23 cellular contexts compared by ENCODE assay signal in the genomic region with DNA sequence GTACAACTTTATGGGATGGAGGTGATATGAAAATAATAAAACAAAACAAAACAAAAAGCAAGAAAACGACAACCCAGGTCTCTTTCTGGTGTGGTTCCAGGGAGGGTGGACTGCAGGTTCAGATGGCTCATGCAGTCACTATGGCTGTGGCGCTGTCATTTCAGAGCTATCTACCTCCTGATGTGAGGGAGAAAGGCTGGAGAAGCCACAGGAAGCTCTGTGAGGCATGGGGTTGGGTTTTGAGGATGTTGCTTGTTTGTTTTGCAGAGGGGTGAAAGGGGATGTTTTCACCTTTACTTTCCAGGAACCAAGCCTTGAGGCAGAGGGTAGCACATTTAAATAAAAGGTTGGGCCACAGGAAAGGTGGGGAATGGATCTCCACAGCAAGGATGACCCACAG. TPM values are rescaled to one million over a fixed set of nuclear protein-coding genes. Genes with fewer than 3 reads are reported as not detected.
A peak's percentile ranks its signal among the peaks of the same experiment; 100 is the strongest.
DNase-seq lines count a peak whose midpoint lies in the region; ATAC-seq and TF ChIP-seq lines count a peak whose summit lies in the region.
"Had no signal": no experiment of that assay in that cellular context is flagged by ENCODE, and none has a peak within 500 bp of the region (broad histone marks: within the 10 kb centered on the region; RNA-seq: fewer than 3 reads in every experiment).

No MANE protein-coding gene starts in this region.

- H3K27ac ChIP-seq in SU-DHL-6 (ENCODE audit: low read depth, low read length) (peak overlapping the region; percentile 5; the same call in 1 of the 2 replicates), gastroesophageal sphincter (peak overlapping the region; percentile 51 to 77 (median 66))
- H3K27ac ChIP-seq: C4-2B, vagina had no signal

- peaks cover 65% of the 10 kb centered on the region for H3K36me3 Mint-ChIP-seq in activated CD8-positive, alpha-beta memory T cell treated with anti-CD3 and anti-CD28 coated beads, Interleukin-2, amount 10 ng/mL, durations not matched to agents 7 days and 5 days
- H3K36me3 Mint-ChIP-seq in stimulated activated naive B cell treated with anti-CD40 and anti-IgM and Interleukin-4, amounts not matched to agents 10 μg/mL and 1 μg/mL and 100 μg/mL, for 72 hours = peaks cover 25 to 51% of the 10 kb centered on the region in 2 donors

- no peak for DNase-seq in activated CD8-positive, alpha-beta memory T cell treated with anti-CD3 and anti-CD28 coated beads, Interleukin-2, amount 10 ng/mL, durations not matched to agents 7 days and 5 days
- no peak for DNase-seq in activated CD8-positive, alpha-beta memory T cell treated with anti-CD3 and anti-CD28 coated beads, Interleukin-2, amount 50 U/mL, for 4 hours
- no peak for DNase-seq in stimulated activated naive B cell treated with anti-CD40 and anti-IgM and Interleukin-4, amounts not matched to agents 10 μg/mL and 1 μg/mL and 100 μg/mL, for 72 hours
- DNase-seq in AG08395 (ENCODE audit: low spot score) (no peak), NCI-H1694 treated with DMSO at 0.1 percent for 48 hours (lab: John Stamatoyannopoulos, UW) (no peak)
- DNase-seq: activated CD4-positive, alpha-beta T cell treated with anti-CD3 and anti-CD28 coated beads for 36 hours; hypothalamus; kidney; NCI-H1436 treated with DMSO at 0.1 percent for 48 hours; NCI-H2171 treated with DMSO at 0.1 percent for 48 hours; NCI-H774; stimulated activated CD4-positive, alpha-beta T cell treated with anti-CD3 and anti-CD28 coated beads, Interleukin-2, amount 100 ng/mL, for 48 hours had no signal

- H3K27me3 ChIP-seq in SU-DHL-6 (ENCODE audit: low read length) = no peaks in the 10 kb centered on the region
- no peaks in the 10 kb centered on the region for H3K27me3 ChIP-seq in gastroesophageal sphincter
- H3K27me3 ChIP-seq: brain microvascular endothelial cell, vagina had no signal

- no peaks in the 10 kb centered on the region for H4K20me1 ChIP-seq in SU-DHL-6 (ENCODE audit: low read depth, low read length)

- no peak for TF ChIP-seq POLR2A in gastroesophageal sphincter (IDR thresholded peaks at IDR 0.05)

- H3K9me2 ChIP-seq in SU-DHL-6 (replicated peaks; ENCODE audit: insufficient read depth, low read length) = no peaks in the 10 kb centered on the region

- no peak for TF ChIP-seq EP300 in gastroesophageal sphincter (IDR thresholded peaks at IDR 0.05)

- no peaks in the 10 kb centered on the region for H3K79me2 ChIP-seq in SU-DHL-6 (ENCODE audit: insufficient read depth, low read length)

- H3K9me3 ChIP-seq in SU-DHL-6 (ENCODE audit: insufficient read depth, low read length) (no peaks in the 10 kb centered on the region), gastroesophageal sphincter (no peaks in the 10 kb centered on the region)
- H3K9me3 ChIP-seq: A549, vagina had no signal

- no peaks in the 10 kb centered on the region for H3K9me3 Mint-ChIP-seq in activated CD8-positive, alpha-beta memory T cell treated with anti-CD3 and anti-CD28 coated beads, Interleukin-2, amount 10 ng/mL, durations not matched to agents 7 days and 5 days (ENCODE audit: low read depth)
- H3K9me3 Mint-ChIP-seq in stimulated activated naive B cell treated with anti-CD40 and anti-IgM and Interleukin-4, amounts not matched to agents 10 μg/mL and 1 μg/mL and 100 μg/mL, for 72 hours = peaks cover 2 to 4% of the 10 kb centered on the region in 2 donors
- H3K9me3 Mint-ChIP-seq: dendritic cell treated with granulocyte-macrophage colony-stimulating factor and Interleukin-4, amounts not matched to agents 40 ng/mL and 50 ng/mL, for 4 days had no signal

- H3K4me3 ChIP-seq in SU-DHL-6 (ENCODE audit: insufficient read depth, low read length, poor library complexity, severe bottlenecking) (no peak overlapping the region), gastroesophageal sphincter (no peak overlapping the region)
- H3K4me3 ChIP-seq: A549, vagina had no signal

- no peak overlapping the region for H3K4me3 Mint-ChIP-seq in activated CD8-positive, alpha-beta memory T cell treated with anti-CD3 and anti-CD28 coated beads, Interleukin-2, amount 10 ng/mL, durations not matched to agents 7 days and 5 days
- no peak overlapping the region for H3K4me3 Mint-ChIP-seq in stimulated activated naive B cell treated with anti-CD40 and anti-IgM and Interleukin-4, amounts not matched to agents 10 μg/mL and 1 μg/mL and 100 μg/mL, for 72 hours
- H3K4me3 Mint-ChIP-seq: activated CD4-positive, alpha-beta T cell treated with anti-CD3 and anti-CD28 coated beads for 36 hours; dendritic cell treated with granulocyte-macrophage colony-stimulating factor and Interleukin-4, amounts not matched to agents 40 ng/mL and 50 ng/mL, for 4 days had no signal

- H3K36me3 ChIP-seq in SU-DHL-6 (ENCODE audit: low read length) (peaks cover 4% of the 10 kb centered on the region; the same call in 1 of the 2 replicates), gastroesophageal sphincter (peaks cover 0 to 57% of the 10 kb centered on the region in 2 donors)
- H3K36me3 ChIP-seq: vagina had no signal

- H2AFZ ChIP-seq in SU-DHL-6 (ENCODE audit: low read depth, low read length, severe bottlenecking) = no peak overlapping the region

- CTCF ChIA-PET in activated CD8-positive, alpha-beta memory T cell treated with anti-CD3 and anti-CD28 coated beads, Interleukin-2, amount 10 ng/mL, durations not matched to agents 7 days and 5 days (lab: Charles Lee) = interaction anchor here (0.9 to 2.6 kb wide), 5 partner anchors 10 to 265 kb away, joined by 3 to 8 read pairs (median 4); partner anchors contain the start of gene LSM11

- H3K27ac Mint-ChIP-seq in activated CD8-positive, alpha-beta memory T cell treated with anti-CD3 and anti-CD28 coated beads, Interleukin-2, amount 10 ng/mL, durations not matched to agents 7 days and 5 days = peak overlapping the region; percentile 58
- H3K27ac Mint-ChIP-seq in stimulated activated naive B cell treated with anti-CD40 and anti-IgM and Interleukin-4, amounts not matched to agents 10 μg/mL and 1 μg/mL and 100 μg/mL, for 72 hours = peak overlapping the region; percentile 97
- H3K27ac Mint-ChIP-seq: dendritic cell treated with granulocyte-macrophage colony-stimulating factor and Interleukin-4, amounts not matched to agents 40 ng/mL and 50 ng/mL, for 4 days; progenitor cell of endocrine pancreas had no signal

- no peak overlapping the region for H3K9ac ChIP-seq in SU-DHL-6 (ENCODE audit: low read length)

- TF ChIP-seq CTCF in SU-DHL-6 (IDR thresholded peaks at IDR 0.05; ENCODE audit: insufficient read depth, low read length, poor library complexity, severe bottlenecking) (no peak), gastroesophageal sphincter (IDR thresholded peaks at IDR 0.05) (no peak)

- ATAC-seq in activated CD8-positive, alpha-beta memory T cell treated with anti-CD3 and anti-CD28 coated beads, Interleukin-2, amount 10 ng/mL, durations not matched to agents 7 days and 5 days = no peak
- ATAC-seq in gastroesophageal sphincter = no peak
- ATAC-seq in stimulated activated naive B cell treated with anti-CD40 and anti-IgM and Interleukin-4, amounts not matched to agents 10 μg/mL and 1 μg/mL and 100 μg/mL, for 72 hours (replicated peaks) = no peak
- no peak for ATAC-seq in HG03159 (IDR thresholded peaks at IDR 0.05; ENCODE audit: unreplicated experiment)
- ATAC-seq: activated CD4-positive, alpha-beta T cell treated with anti-CD3 and anti-CD28 coated beads for 36 hours; HCT116 had no signal

- no peak overlapping the region for H3K4me2 ChIP-seq in SU-DHL-6 (ENCODE audit: low read depth, low read length, poor library complexity, severe bottlenecking)
- H3K4me2 ChIP-seq: A549 had no signal

- H3F3A ChIP-seq in SU-DHL-6 (ENCODE audit: insufficient read depth) = no peaks in the 10 kb centered on the region

- peaks cover 0 to 51% (median 5%) of the 10 kb centered on the region in 3 donors for H3K4me1 ChIP-seq in gastroesophageal sphincter
- H3K4me1 ChIP-seq: vagina had no signal

- WGBS in gastroesophageal sphincter (ENCODE audit: low coverage in 1 of 2), 2 donors = 85 to 100% methylated on average over 1 to 2 of the region's 2 CpGs

- H3K27me3 Mint-ChIP-seq in activated CD8-positive, alpha-beta memory T cell treated with anti-CD3 and anti-CD28 coated beads, Interleukin-2, amount 10 ng/mL, durations not matched to agents 7 days and 5 days = no peaks in the 10 kb centered on the region
- H3K27me3 Mint-ChIP-seq in stimulated activated naive B cell treated with anti-CD40 and anti-IgM and Interleukin-4, amounts not matched to agents 10 μg/mL and 1 μg/mL and 100 μg/mL, for 72 hours = no peaks in the 10 kb centered on the region
- H3K27me3 Mint-ChIP-seq: activated CD4-positive, alpha-beta T cell treated with anti-CD3 and anti-CD28 coated beads for 36 hours; dendritic cell treated with granulocyte-macrophage colony-stimulating factor and Interleukin-4, amounts not matched to agents 40 ng/mL and 50 ng/mL, for 4 days; progenitor cell of endocrine pancreas had no signal

- H3K4me1 Mint-ChIP-seq in activated CD8-positive, alpha-beta memory T cell treated with anti-CD3 and anti-CD28 coated beads, Interleukin-2, amount 10 ng/mL, durations not matched to agents 7 days and 5 days = peaks cover 41% of the 10 kb centered on the region
- H3K4me1 Mint-ChIP-seq in stimulated activated naive B cell treated with anti-CD40 and anti-IgM and Interleukin-4, amounts not matched to agents 10 μg/mL and 1 μg/mL and 100 μg/mL, for 72 hours = peaks cover 47 to 80% of the 10 kb centered on the region in 2 donors

RNA-seq across cellular contexts. Expression of gene NIPAL4, which starts 18.7 kb away (rescaled TPM):
- under 1 TPM in 1 of 2 experiments, not detected in 1; 0.37 TPM for total RNA-seq in activated CD8-positive, alpha-beta memory T cell treated with anti-CD3 and anti-CD28 coated beads, Interleukin-2, amount 10 ng/mL, durations not matched to agents 7 days and 5 days
- total RNA-seq in gastroesophageal sphincter = 1 to 10 TPM; 1.2 to 4.8 (median 2.7) TPM
- total RNA-seq: endothelial cell of umbilical vein, kidney, progenitor cell of endocrine pancreas had no signal
